In the genomic region with DNA sequence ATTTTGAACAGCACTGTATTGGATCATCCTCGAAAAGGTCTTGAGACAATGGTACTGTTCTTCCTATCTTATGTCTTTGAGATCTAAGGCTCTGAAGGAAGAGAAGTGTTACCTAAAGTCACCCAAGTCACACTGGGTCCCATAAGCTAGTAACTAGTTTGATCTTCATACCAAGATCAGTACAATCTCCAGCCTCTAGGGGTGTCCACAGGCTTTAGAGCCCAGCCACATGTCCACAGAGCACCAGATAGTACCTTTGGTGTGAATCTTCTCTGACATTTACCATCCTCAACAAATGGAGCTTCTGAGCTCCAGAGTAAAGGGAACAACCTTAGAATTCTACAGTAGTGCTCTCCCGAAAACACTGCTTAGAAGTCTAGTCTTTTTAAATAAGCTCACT, we compare ENCODE assay signal across 18 cellular contexts.
DNase-seq lines count a peak whose midpoint lies in the region; ATAC-seq, FAIRE-seq and TF ChIP-seq lines count a peak whose summit lies in the region.
"Had no signal": no experiment of that assay in that cellular context is flagged by ENCODE, and none has a peak within 500 bp of the region (broad histone marks: within the 10 kb centered on the region; RNA-seq: fewer than 3 reads in every experiment).

No MANE protein-coding gene starts in this region.

- WGBS in GM12878 (ENCODE audit: insufficient coverage, insufficient replicate concordance, low lambda C conversion rate, missing lambda C conversion rate): 38% methylated on average over 2 of the region's 2 CpGs

- BruUV-seq in GM12878 (replicated peaks; lab: Mats Ljungman, UMichigan): no TSS peak

- in situ Hi-C loops in GM12878 (cut with MboI): no loop called here

- H3K4me1 ChIP-seq in GM12878 (ENCODE audit: control insufficient read depth, insufficient read depth, low read length) (peaks cover 14% of the 10 kb centered on the region), osteoblast (ENCODE audit: insufficient read depth, low read length) (no peaks in the 10 kb centered on the region)
- no peaks in the 10 kb centered on the region for H3K4me1 ChIP-seq in CD8-positive, alpha-beta memory T cell (ENCODE audit: insufficient read depth, low read length)
- H3K4me1 ChIP-seq: adrenal gland, sigmoid colon had no signal

- TF ChIP-seq POLR2A in GM12878 (IDR thresholded peaks at IDR 0.05; ENCODE audit: low read depth, low read length): no peak

- no peak for TF ChIP-seq RAD21 in GM12878 (IDR thresholded peaks at IDR 0.05; ENCODE audit: insufficient read depth, low read depth, low read length)

- no peak overlapping the region for H2AFZ ChIP-seq in GM12878 (ENCODE audit: control insufficient read depth, low read depth, low read length)
- H2AFZ ChIP-seq in osteoblast (ENCODE audit: low read length): no peak overlapping the region

- H3K27me3 Mint-ChIP-seq in CD8-positive, alpha-beta memory T cell: peaks cover 3 to 13% of the 10 kb centered on the region in 2 donors

- H3K27me3 ChIP-seq in GM12878 (replicated peaks in 1 of 2; ENCODE audit: control insufficient read depth in 2 of 2, insufficient read depth in 2 of 2, low read length in 1 of 2) (no peaks in the 10 kb centered on the region), osteoblast (ENCODE audit: insufficient read depth, low read length) (no peaks in the 10 kb centered on the region)
- no peaks in the 10 kb centered on the region for H3K27me3 ChIP-seq in CD8-positive, alpha-beta memory T cell (ENCODE audit: insufficient read depth, low read length, poor library complexity, severe bottlenecking)
- H3K27me3 ChIP-seq: adrenal gland, sigmoid colon had no signal

- H3K4me3 Mint-ChIP-seq in CD8-positive, alpha-beta memory T cell: no peak overlapping the region
- H3K4me3 Mint-ChIP-seq: activated CD4-positive, alpha-beta T cell treated with anti-CD3 and anti-CD28 coated beads, Interleukin-2, amount 10 ng/mL, durations not matched to agents 7 days and 5 days; activated T-cell treated with anti-CD3 and anti-CD28 coated beads, Interleukin-2, amount 50 U/mL, for 72 hours; nephron; stimulated activated effector memory CD8-positive, alpha-beta T cell treated with anti-CD3 and anti-CD28 coated beads, Interleukin-12 subunit alpha, Interleukin-12 subunit beta, amount 100 ng/mL, for 72 hours had no signal

- SMC1A ChIA-PET in GM12878 (lab: Charles Lee; ENCODE audit: uncharacterized antibody, unreplicated experiment): interaction anchor here (0.6 to 1.7 kb wide), 6 partner anchors 13 to 164 kb away, joined by 3 to 7 read pairs (median 4); no protein-coding TSS in a partner anchor

- H3K27ac ChIP-seq in GM12878 (ENCODE audit: control insufficient read depth, insufficient read depth) (no peak overlapping the region), osteoblast (ENCODE audit: low read depth, low read length) (no peak overlapping the region)
- no peak overlapping the region for H3K27ac ChIP-seq in CD8-positive, alpha-beta memory T cell (ENCODE audit: low read depth, low read length)
- H3K27ac ChIP-seq: adrenal gland, RWPE1, sigmoid colon had no signal

- RAD21 ChIA-PET in GM12878 (lab: Charles Lee; ENCODE audit: unreplicated experiment): interaction anchor here (0.5 to 1.1 kb wide), 4 partner anchors 12 to 1653 kb away, joined by 3 to 4 read pairs (median 3); no protein-coding TSS in a partner anchor

- ATAC-seq in HG03159 (IDR thresholded peaks at IDR 0.05; ENCODE audit: unreplicated experiment) (peak; percentile 54), GM12878 (peak; percentile 85), HG02571 (IDR thresholded peaks at IDR 0.05; ENCODE audit: unreplicated experiment) (no peak)
- ATAC-seq: activated T-cell treated with anti-CD3 and anti-CD28 coated beads, Interleukin-2, amount 50 U/mL, for 72 hours; stimulated activated effector memory CD8-positive, alpha-beta T cell treated with anti-CD3 and anti-CD28 coated beads, Interleukin-12 subunit alpha, Interleukin-12 subunit beta, amount 100 ng/mL, for 72 hours had no signal

- CTCF ChIA-PET in GM12878 (lab: Yijun Ruan, JAX): interaction anchor here (0.6 to 2.8 kb wide), 10 partner anchors 14 to 167 kb away, joined by 3 to 25 read pairs (median 4); no protein-coding TSS in a partner anchor
- CTCF ChIA-PET in CD8-positive, alpha-beta memory T cell (lab: Charles Lee): no interaction called here

- H3K79me2 ChIP-seq in GM12878 (ENCODE audit: control insufficient read depth, insufficient read depth, low read length): no peaks in the 10 kb centered on the region
- no peaks in the 10 kb centered on the region for H3K79me2 ChIP-seq in osteoblast (ENCODE audit: insufficient read depth, low read length)

- no peak overlapping the region for H3K27ac Mint-ChIP-seq in CD8-positive, alpha-beta memory T cell
- H3K27ac Mint-ChIP-seq: activated CD4-positive, alpha-beta T cell treated with anti-CD3 and anti-CD28 coated beads, Interleukin-2, amount 10 ng/mL, durations not matched to agents 7 days and 5 days; activated T-cell treated with anti-CD3 and anti-CD28 coated beads, Interleukin-2, amount 50 U/mL, for 72 hours; nephron; stimulated activated effector memory CD8-positive, alpha-beta T cell treated with anti-CD3 and anti-CD28 coated beads, Interleukin-12 subunit alpha, Interleukin-12 subunit beta, amount 100 ng/mL, for 72 hours had no signal

- H3K36me3 ChIP-seq in GM12878 (ENCODE audit: control insufficient read depth in 2 of 2, insufficient read depth in 2 of 2, low read length in 1 of 2) (no peaks in the 10 kb centered on the region), osteoblast (ENCODE audit: insufficient read depth, low read length) (no peaks in the 10 kb centered on the region)
- H3K36me3 ChIP-seq in CD8-positive, alpha-beta memory T cell (ENCODE audit: insufficient read depth, low read length): no peaks in the 10 kb centered on the region
- H3K36me3 ChIP-seq: adrenal gland, sigmoid colon had no signal

- intact Hi-C loops in GM12878 (cut with micrococcal nuclease; ENCODE audit: unreplicated experiment): no loop called here

- FAIRE-seq in GM12878 (lab: Jason Lieb, UNC): no peak

- TF ChIP-seq EP300 in GM12878 (IDR thresholded peaks at IDR 0.05; ENCODE audit: borderline replicate concordance in 1 of 2, control insufficient read depth in 1 of 2, low read depth in 2 of 2, low read length in 2 of 2): no peak

- DNase-seq in GM12878 (ENCODE audit: low read depth, low spot score) (no peak), osteoblast (ENCODE audit: insufficient read length, low spot score, missing footprints) (no peak), COR-L47 (lab: John Stamatoyannopoulos, UW) (no peak)
- no peak for DNase-seq in CD8-positive, alpha-beta memory T cell
- DNase-seq: activated CD4-positive, alpha-beta T cell treated with anti-CD3 and anti-CD28 coated beads, Interleukin-2, amount 10 ng/mL, durations not matched to agents 7 days and 5 days; activated T-cell treated with anti-CD3 and anti-CD28 coated beads, Interleukin-2, amount 50 U/mL, for 72 hours; adrenal gland; erythroblast; NCI-H146; sigmoid colon; stimulated activated CD4-positive, alpha-beta T cell treated with anti-CD3 and anti-CD28 coated beads, Interleukin-4, amount 100 ng/mL, for 4 hours had no signal

- H3K4me2 ChIP-seq in GM12878 (ENCODE audit: control insufficient read depth, insufficient read depth) (no peak overlapping the region), osteoblast (ENCODE audit: insufficient read depth, low read length) (no peak overlapping the region)

- H3K9ac ChIP-seq in GM12878 (ENCODE audit: control insufficient read depth, insufficient read depth, low read length): no peak overlapping the region

- no peaks in the 10 kb centered on the region for H4K20me1 ChIP-seq in GM12878 (ENCODE audit: control insufficient read depth, insufficient read depth)
- H4K20me1 ChIP-seq in osteoblast (ENCODE audit: insufficient read depth, low read length): no peaks in the 10 kb centered on the region

- peak; percentile 17; the same call in 1 of the 2 replicates for TF ChIP-seq CTCF in GM12875 (IDR thresholded peaks at IDR 0.05; ENCODE audit: borderline replicate concordance, insufficient read depth, low read depth, low read length)
- peak in 2 of 3 experiments; percentile 18 to 31; a peak in 1 of 6 replicates for TF ChIP-seq CTCF in GM12878 (IDR thresholded peaks at IDR 0.05 in 2 of 3, conservative IDR thresholded peaks at IDR 0.05 in 1 of 3; ENCODE audit: control insufficient read depth in 2 of 3, extremely low read depth in 1 of 3, insufficient read depth in 1 of 3, low read depth in 3 of 3, low read length in 3 of 3)
- TF ChIP-seq CTCF in osteoblast (IDR thresholded peaks at IDR 0.05; ENCODE audit: extremely low read depth, low read depth, low read length): peak; percentile 24

- no peaks in the 10 kb centered on the region for H3K36me3 Mint-ChIP-seq in CD8-positive, alpha-beta memory T cell
- H3K36me3 Mint-ChIP-seq: stimulated activated effector memory CD8-positive, alpha-beta T cell treated with anti-CD3 and anti-CD28 coated beads, Interleukin-12 subunit alpha, Interleukin-12 subunit beta, amount 100 ng/mL, for 72 hours had no signal

- H3K9me3 Mint-ChIP-seq in CD8-positive, alpha-beta memory T cell: peaks cover 0 to 4% (median 0%) of the 10 kb centered on the region in 5 donors
- H3K9me3 Mint-ChIP-seq: nephron; stimulated activated effector memory CD8-positive, alpha-beta T cell treated with anti-CD3 and anti-CD28 coated beads, Interleukin-12 subunit alpha, Interleukin-12 subunit beta, amount 100 ng/mL, for 72 hours had no signal

- no peaks in the 10 kb centered on the region for H3K4me1 Mint-ChIP-seq in CD8-positive, alpha-beta memory T cell
- H3K4me1 Mint-ChIP-seq: activated CD4-positive, alpha-beta T cell treated with anti-CD3 and anti-CD28 coated beads, Interleukin-2, amount 10 ng/mL, durations not matched to agents 7 days and 5 days; nephron; stimulated activated effector memory CD8-positive, alpha-beta T cell treated with anti-CD3 and anti-CD28 coated beads, Interleukin-12 subunit alpha, Interleukin-12 subunit beta, amount 100 ng/mL, for 72 hours had no signal

- POLR2A ChIA-PET in GM12878 (lab: Charles Lee): interaction anchor here (0.7 kb wide), 1 partner anchor 7 kb away, joined by 3 read pairs; no protein-coding TSS in a partner anchor
- POLR2A ChIA-PET in CD8-positive, alpha-beta memory T cell (lab: Charles Lee): no interaction called here

- no peaks in the 10 kb centered on the region for H3K9me3 ChIP-seq in GM12878 (replicated peaks; ENCODE audit: control insufficient read depth, insufficient read depth, low read length)
- no peaks in the 10 kb centered on the region for H3K9me3 ChIP-seq in osteoblast (ENCODE audit: low read depth, low read length)
- no peaks in the 10 kb centered on the region for H3K9me3 ChIP-seq in CD8-positive, alpha-beta memory T cell (ENCODE audit: low read length)
- H3K9me3 ChIP-seq: adrenal gland, sigmoid colon had no signal

- H3K4me3 ChIP-seq in GM12875 (ENCODE audit: low read depth, low read length): no peak overlapping the region
- H3K4me3 ChIP-seq in GM12878: no peak overlapping the region
- no peak overlapping the region for H3K4me3 ChIP-seq in osteoblast (ENCODE audit: insufficient read depth, low read length)
- no peak overlapping the region for H3K4me3 ChIP-seq in CD8-positive, alpha-beta memory T cell (ENCODE audit: low read length)
- H3K4me3 ChIP-seq: adrenal gland, lung, sigmoid colon had no signal

TF ChIP-seq in GM12878, 131 proteins besides CTCF, POLR2A, EP300 and RAD21 (continues in another document):
- TF ChIP-seq MTA2 (IDR thresholded peaks at IDR 0.05; ENCODE audit: low read depth): no peak
